ENCODE assay signal across 8 cellular contexts in genomic region chr9:120931278-120932085, GRCh38. TPM values are rescaled to one million over a fixed set of nuclear protein-coding genes. Genes with fewer than 3 reads are reported as not detected.
DNase-seq lines count a peak whose midpoint lies in the region; ATAC-seq, FAIRE-seq and TF ChIP-seq lines count a peak whose summit lies in the region.

No MANE protein-coding gene starts in this region.

- ATAC-seq in heart right ventricle (peak in 6 of 8 donors; percentile 23 to 57 (median 38)), HG02763 (IDR thresholded peaks at IDR 0.05; ENCODE audit: unreplicated experiment) (peak; percentile 36), omental fat pad (ENCODE audit: low FRiP score) (no peak)

- H4K20me1 ChIP-seq in keratinocyte (ENCODE audit: control insufficient read depth, extremely low read depth, insufficient read depth, low read length), result no peaks in the 10 kb centered on the region

- peaks cover 15 to 97% (median 64%) of the 10 kb centered on the region in 9 donors for H3K4me1 ChIP-seq in heart right ventricle
- peaks cover 49% of the 10 kb centered on the region for H3K4me1 ChIP-seq in keratinocyte (ENCODE audit: control insufficient read depth, extremely low read depth, insufficient read depth, low read length)
- peaks cover 59% of the 10 kb centered on the region for H3K4me1 ChIP-seq in stomach smooth muscle (ENCODE audit: control insufficient read depth, insufficient read depth, low read length)

- H3K79me2 ChIP-seq in keratinocyte (ENCODE audit: control insufficient read depth, insufficient read depth, low read length), result no peaks in the 10 kb centered on the region

- dilution Hi-C loops in keratinocyte (cut with MboI; ENCODE audit: extremely low pct_ligation_motif_present, low sequenced_read_pairs), result no loop called here

- H3K27me3 ChIP-seq in heart right ventricle (no peaks in the 10 kb centered on the region), keratinocyte (ENCODE audit: control insufficient read depth, extremely low read depth, insufficient read depth, low read length) (no peaks in the 10 kb centered on the region), stomach smooth muscle (ENCODE audit: control insufficient read depth in 1 of 2, insufficient read depth in 2 of 2, low read length in 2 of 2) (no peaks in the 10 kb centered on the region)

- peak; percentile 52 for FAIRE-seq in keratinocyte (lab: Jason Lieb, UNC)

- peak overlapping the region; percentile 50 for H2AFZ ChIP-seq in keratinocyte (ENCODE audit: control insufficient read depth, low read length)

- DNase-seq in heart right ventricle (peak in 1 of 2 donors; percentile 60), cardiac septum (ENCODE audit: low spot score) (no peak), NOMO-1 treated with dmso at 0.1 percent for 144 hours (lab: John Stamatoyannopoulos, UW; ENCODE audit: unreplicated experiment) (peak; percentile 35), keratinocyte (ENCODE audit: low read depth, low spot score) (no peak), omental fat pad (ENCODE audit: low spot score) (no peak)
- DNase-seq in activated naive CD4-positive, alpha-beta T cell treated with anti-CD3 and anti-CD28 coated beads, Interleukin-2, amount 50 U/mL, for 16 hours, result peak; percentile 67

- peak overlapping the region; percentile 45 for H3K4me2 ChIP-seq in keratinocyte (ENCODE audit: control insufficient read depth, extremely low read depth, insufficient read depth, low read depth, low read length)

- H3K4me3 ChIP-seq in heart right ventricle, result no peak overlapping the region
- no peak overlapping the region for H3K4me3 ChIP-seq in keratinocyte (ENCODE audit: control insufficient read depth in 2 of 3, extremely low read depth in 1 of 3, insufficient read depth in 2 of 3, low read depth in 1 of 3, low read length in 3 of 3)
- H3K4me3 ChIP-seq in stomach smooth muscle (ENCODE audit: low read length in 2 of 2), result peak overlapping the region in 1 of 2 donors; percentile 22

- H3K36me3 ChIP-seq in heart right ventricle (no peaks in the 10 kb centered on the region), keratinocyte (ENCODE audit: control insufficient read depth in 2 of 2, extremely low read depth in 1 of 2, insufficient read depth in 2 of 2, low read length in 2 of 2) (no peaks in the 10 kb centered on the region), stomach smooth muscle (ENCODE audit: control insufficient read depth in 2 of 2, insufficient read depth in 2 of 2, low read length in 2 of 2) (no peaks in the 10 kb centered on the region)

- H3K9me3 ChIP-seq in heart right ventricle (no peaks in the 10 kb centered on the region), keratinocyte (ENCODE audit: control insufficient read depth, low read depth, low read length) (no peaks in the 10 kb centered on the region), stomach smooth muscle (ENCODE audit: control insufficient read depth in 2 of 2, low read length in 2 of 2) (no peaks in the 10 kb centered on the region)

- intact Hi-C loops in heart right ventricle (cut with DNase I) (loop anchor here in 2 of 10 donors (2.0 to 10.0 kb wide), 2 partner anchors 57 to 63 kb away; partner anchors contain the start of gene PHF19 (in 1 of the 2)), cardiac septum (cut with DNase I) (loop anchor here (5.0 kb wide), 1 partner anchor 139 kb away; the partner anchor contains the start of gene FBXW2)

- H3K9ac ChIP-seq in keratinocyte (ENCODE audit: control insufficient read depth, extremely low read depth, insufficient read depth, low read length), result peak overlapping the region; percentile 45
- H3K9ac ChIP-seq in stomach smooth muscle (ENCODE audit: low read length in 2 of 2), result peak overlapping the region; percentile 26 to 55

- H3K9me1 ChIP-seq in keratinocyte (ENCODE audit: control insufficient read depth, extremely low read depth, insufficient read depth, low read length), result no peaks in the 10 kb centered on the region

- 20 to 40% methylated on average over 3 of the region's 3 CpGs for WGBS in heart right ventricle, 2 donors

- H3K27ac ChIP-seq in heart right ventricle, result peak overlapping the region; percentile 51 to 95 (median 81)
- peak overlapping the region; percentile 72 for H3K27ac ChIP-seq in keratinocyte (ENCODE audit: control insufficient read depth, insufficient read depth, low read length)
- H3K27ac ChIP-seq in stomach smooth muscle (ENCODE audit: low read length), result peak overlapping the region; percentile 73

- no peak for TF ChIP-seq CTCF in heart right ventricle (IDR thresholded peaks at IDR 0.05)
- TF ChIP-seq CTCF in keratinocyte (optimal IDR thresholded peaks at IDR 0.05 in 1 of 3, IDR thresholded peaks at IDR 0.05 in 1 of 3, conservative IDR thresholded peaks at IDR 0.05 in 1 of 3; ENCODE audit: extremely low read depth in 1 of 3, insufficient read depth in 2 of 3, low read length in 3 of 3), result no peak
- no peak for TF ChIP-seq CTCF in omental fat pad (IDR thresholded peaks at IDR 0.05)

RNA-seq across cellular contexts. Expression of gene TRAF1, which starts 4.9 kb away (rescaled TPM):
- total RNA-seq in heart right ventricle (1 to 10 TPM; 1.1 to 6.7 (median 1.9) TPM), cardiac septum (2.4 TPM), omental fat pad (1 to 10 TPM; 3.0 to 9.0 (median 6.1) TPM)
- polyA plus RNA-seq in heart right ventricle (1 to 10 TPM; 2.2 to 5.7 TPM), keratinocyte (0.71 to 2.5 TPM (median 1.2 TPM) in 3 replicates)
- 1.1 TPM for polyA plus RNA-seq in keratinocyte (2011; ENCODE audit: low read depth)
- 0.26 and 0.43 TPM in 2 replicates for polyA plus RNA-seq in keratinocyte (2011; cell fraction: cytosol; rRNA removed)
- polyA plus RNA-seq in keratinocyte (2011; cell fraction: nucleus; rRNA removed), result 9.9 and 11.7 TPM in 2 replicates
- polyA plus RNA-seq in keratinocyte (2012; ENCODE audit: low replicate concordance), result 0.54 and 1.9 TPM in 2 replicates
- 0.43 to 1.2 TPM (median 1.1 TPM) in 3 replicates for polyA minus RNA-seq in keratinocyte
- 0.58 TPM for polyA minus RNA-seq in keratinocyte (2011; cell fraction: cytosol; rRNA and poly(A)+ RNA removed)
- 1.3 and 2.0 TPM in 2 replicates for polyA minus RNA-seq in keratinocyte (2011; cell fraction: nucleus; rRNA and poly(A)+ RNA removed)

RNA-seq across cellular contexts. Expression of gene PHF19, which starts 54.5 kb away (rescaled TPM):
- total RNA-seq in heart right ventricle (10 to 100 TPM in 8 of 10 donors, 1 to 10 TPM in 2; 9.2 to 24.0 (median 13.4) TPM), cardiac septum (15.3 TPM), omental fat pad (10 to 100 TPM; 16.3 to 31.2 (median 25.3) TPM)
- polyA plus RNA-seq in heart right ventricle (10 to 100 TPM; 10.2 to 12.5 TPM), keratinocyte (7.3 to 31.4 TPM (median 11.7 TPM) in 3 replicates)
- 5.5 TPM for polyA plus RNA-seq in keratinocyte (2011; ENCODE audit: low read depth)
- 10.0 and 13.5 TPM in 2 replicates for polyA plus RNA-seq in keratinocyte (2011; cell fraction: cytosol; rRNA removed)
- polyA plus RNA-seq in keratinocyte (2011; cell fraction: nucleus; rRNA removed), result 8.5 and 9.0 TPM in 2 replicates
- polyA plus RNA-seq in keratinocyte (2012; ENCODE audit: low replicate concordance), result 4.6 and 24.5 TPM in 2 replicates
- polyA minus RNA-seq in keratinocyte, result 7.7 to 63.6 TPM (median 20.9 TPM) in 3 replicates
- 18.2 TPM for polyA minus RNA-seq in keratinocyte (2011; cell fraction: cytosol; rRNA and poly(A)+ RNA removed)
- 4.7 and 5.7 TPM in 2 replicates for polyA minus RNA-seq in keratinocyte (2011; cell fraction: nucleus; rRNA and poly(A)+ RNA removed)

Comparison
In these comparisons a context has a peak if more than half of its experiments do, and no peak if none do; other contexts are left out.
1. DNase-seq: peak in NOMO-1 treated with dmso at 0.1 percent for 144 hours (single experiment) and activated naive CD4-positive, alpha-beta T cell treated with anti-CD3 and anti-CD28 coated beads, Interleukin-2, amount 50 U/mL, for 16 hours (single experiment); none in cardiac septum (single experiment), keratinocyte (single experiment) and omental fat pad (single experiment).
2. Peak in every context shown above with its lines, with median percentiles within 50 percentile points of each other: H3K27ac ChIP-seq.